Comparison of ENCODE assay signal across 33 cellular contexts in genomic region chr22:22013559-22014284, GRCh38.
"Had no signal": no experiment of that assay in that cellular context is flagged by ENCODE, and none has a peak within 500 bp of the region (broad histone marks: within the 10 kb centered on the region; RNA-seq: fewer than 3 reads in every experiment).

No MANE protein-coding gene starts in this region.

- DNase-seq: activated effector memory CD4-positive, alpha-beta T cell treated with anti-CD3 and anti-CD28 coated beads, Interleukin-2, amount 50 U/mL, for 16 hours; activated effector memory CD4-positive, alpha-beta T cell treated with Interleukin-2 at 50 U/mL for 16 hours; activated gamma-delta T cell; activated gamma-delta T cell treated with Interleukin-2 at 50 U/mL for 16 hours; activated naive CD4-positive, alpha-beta T cell; activated naive CD4-positive, alpha-beta T cell treated with anti-CD3 and anti-CD28 coated beads for 36 hours; activated naive CD4-positive, alpha-beta T cell treated with anti-CD3 and anti-CD28 coated beads, Interleukin-2, amount 10 ng/mL, durations not matched to agents 7 days and 5 days; activated naive CD4-positive, alpha-beta T cell treated with anti-CD3 and anti-CD28 coated beads, Interleukin-2, amount 50 U/mL, for 16 hours; activated naive CD4-positive, alpha-beta T cell treated with Interleukin-2 at 50 U/mL for 16 hours; activated naive CD8-positive, alpha-beta T cell treated with anti-CD3 and anti-CD28 coated beads for 36 hours; activated naive CD8-positive, alpha-beta T cell treated with anti-CD3 and anti-CD28 coated beads, Interleukin-2, amount 10 ng/mL, durations not matched to agents 7 days and 5 days; activated naive CD8-positive, alpha-beta T cell treated with anti-CD3 and anti-CD28 coated beads, Interleukin-2, amount 50 U/mL, for 24 hours; activated T-cell treated with anti-CD3 and anti-CD28 coated beads, Interleukin-2, amount 50 U/mL, for 24 hours; activated T-cell treated with anti-CD3 and anti-CD28 coated beads, Interleukin-2, amount 50 U/mL, for 4 hours; activated T-cell treated with anti-CD3 and anti-CD28 coated beads, Interleukin-2, amount 50 U/mL, for 48 hours; activated T-cell treated with anti-CD3 and anti-CD28 coated beads, Interleukin-2, amount 50 U/mL, for 72 hours; adrenal gland; amniotic stem cell; amygdala; anterior cingulate cortex; aorta; body of pancreas; brain microvascular endothelial cell; caudate nucleus; central memory CD4-positive, alpha-beta T cell; cerebellar nuclear complex had no signal

- H3K27me3 ChIP-seq: ascending aorta, breast epithelium had no signal

- H3K27ac ChIP-seq: adrenal gland, ascending aorta, body of pancreas, brain microvascular endothelial cell, breast epithelium, cardiac muscle cell had no signal

- H3K36me3 ChIP-seq: adrenal gland, ascending aorta, brain microvascular endothelial cell, breast epithelium, cardiac muscle cell had no signal

- ATAC-seq: activated naive CD4-positive, alpha-beta T cell treated with anti-CD3 and anti-CD28 coated beads, Interleukin-2, amount 50 U/mL, for 72 hours; activated naive CD8-positive, alpha-beta T cell treated with anti-CD3 and anti-CD28 coated beads, Interleukin-2, amount 50 U/mL, for 24 hours; activated T-cell treated with anti-CD3 and anti-CD28 coated beads, Interleukin-2, amount 50 U/mL, for 4 hours; activated T-cell treated with anti-CD3 and anti-CD28 coated beads, Interleukin-2, amount 50 U/mL, for 72 hours; activated T-helper 17 cell treated with anti-CD3 and anti-CD28 coated beads, Interleukin-2, amount 50 U/mL, for 72 hours; body of pancreas had no signal

- H3K9me3 ChIP-seq: adrenal gland, ascending aorta, body of pancreas, breast epithelium had no signal

- FAIRE-seq: astrocyte, bronchial epithelial cell had no signal

- H3K4me3 ChIP-seq: adrenal gland, ascending aorta, body of pancreas, breast epithelium, cardiac muscle cell had no signal

- H3K4me1 ChIP-seq: adrenal gland, ascending aorta, body of pancreas, breast epithelium had no signal
